In genomic region chr6:116762235-116762634, GRCh38 we compare ENCODE assay signal across 27 cellular contexts. TPM values are rescaled to one million over a fixed set of nuclear protein-coding genes. Genes with fewer than 3 reads are reported as not detected.
A peak's percentile ranks its signal among the peaks of the same experiment; 100 is the strongest.
DNase-seq lines count a peak whose midpoint lies in the region; ATAC-seq, FAIRE-seq and TF ChIP-seq lines count a peak whose summit lies in the region.
"Had no signal": no experiment of that assay in that cellular context is flagged by ENCODE, and none has a peak within 500 bp of the region (broad histone marks: within the 10 kb centered on the region; RNA-seq: fewer than 3 reads in every experiment).

No MANE protein-coding gene starts in this region.

- POLR2A ChIA-PET in HEK293 (lab: Yijun Ruan, JAX) = no interaction called here
- POLR2A ChIA-PET in K562 (lab: Yijun Ruan, JAX) = no interaction called here
- POLR2A ChIA-PET in PC-3 (lab: Charles Lee; ENCODE audit: unreplicated experiment) = no interaction called here

- H3K9me2 ChIP-seq in GM23338 (ENCODE audit: insufficient read depth) (no peaks in the 10 kb centered on the region), PC-3 (replicated peaks; ENCODE audit: low read length) (no peaks in the 10 kb centered on the region)

- H3K9me1 ChIP-seq in K562 (ENCODE audit: control insufficient read depth, insufficient read depth, low read length) = no peaks in the 10 kb centered on the region

- no TSS peak for BruUV-seq in K562 (replicated peaks; lab: Mats Ljungman, UMichigan)
- no TSS peak for BruUV-seq in PC-3 (replicated peaks; lab: Mats Ljungman, UMichigan)

- no peaks in the 10 kb centered on the region for H3K9me3 Mint-ChIP-seq in GM23338
- no peaks in the 10 kb centered on the region for H3K9me3 Mint-ChIP-seq in activated naive CD8-positive, alpha-beta T cell treated with anti-CD3 and anti-CD28 coated beads for 36 hours
- H3K9me3 Mint-ChIP-seq: CD4-positive, alpha-beta T cell had no signal

- H3K4me2 ChIP-seq in GM23338 (peak overlapping the region; percentile 57), OCI-LY3 (ENCODE audit: low read length) (peak overlapping the region; percentile 27; the same call in 1 of the 2 replicates), K562 (ENCODE audit: insufficient read depth, low read length) (no peak overlapping the region), PC-3 (ENCODE audit: low read length) (no peak overlapping the region)
- H3K4me2 ChIP-seq: A549; BLaER1 treated with 17β-estradiol and CSF1 and Interleukin-3, amounts not matched to agents 10 nM and 100 nM had no signal

- intact Hi-C loops in K562 (cut with micrococcal nuclease) = no loop called here
- intact Hi-C loops in PC-3 (cut with micrococcal nuclease) = no loop called here

- H4K20me1 ChIP-seq in GM23338 (replicated peaks; ENCODE audit: insufficient read depth) (no peaks in the 10 kb centered on the region), OCI-LY3 (ENCODE audit: insufficient read depth, low read length) (no peaks in the 10 kb centered on the region), K562 (replicated peaks; ENCODE audit: control insufficient read depth, insufficient read depth, low read length) (no peaks in the 10 kb centered on the region), PC-3 (ENCODE audit: low read length) (no peaks in the 10 kb centered on the region)
- H4K20me1 ChIP-seq: BLaER1 treated with 17β-estradiol and CSF1 and Interleukin-3, amounts not matched to agents 10 nM and 100 nM had no signal

- H3K4me3 ChIP-seq in GM23338 (no peak overlapping the region), HEK293 (ENCODE audit: low read depth, low read length) (no peak overlapping the region), OCI-LY3 (ENCODE audit: low read length) (no peak overlapping the region), K562 (no peak overlapping the region), PC-3 (ENCODE audit: low read length) (no peak overlapping the region), suprapubic skin (no peak overlapping the region)
- H3K4me3 ChIP-seq: A549; BLaER1 treated with 17β-estradiol and CSF1 and Interleukin-3, amounts not matched to agents 10 nM and 100 nM; GM12878; HAP-1 had no signal

- peaks cover 17% of the 10 kb centered on the region for H3K4me1 Mint-ChIP-seq in GM23338
- H3K4me1 Mint-ChIP-seq in activated naive CD8-positive, alpha-beta T cell treated with anti-CD3 and anti-CD28 coated beads for 36 hours = peaks cover 6% of the 10 kb centered on the region

- H3K27ac Mint-ChIP-seq in GM23338 = peak overlapping the region; percentile 13; the same call in 1 of the 2 replicates
- H3K27ac Mint-ChIP-seq in activated naive CD8-positive, alpha-beta T cell treated with anti-CD3 and anti-CD28 coated beads for 36 hours = no peak overlapping the region
- H3K27ac Mint-ChIP-seq: CD14-positive monocyte; CD4-positive, alpha-beta T cell; CD8-positive, alpha-beta memory T cell had no signal

- H3K9me3 ChIP-seq in HEK293 (ENCODE audit: control insufficient read depth, insufficient read depth, low read depth, low read length) = no peaks in the 10 kb centered on the region
- H3K9me3 ChIP-seq in OCI-LY3 (ENCODE audit: insufficient read depth, low read length) = no peaks in the 10 kb centered on the region
- H3K9me3 ChIP-seq in K562 (replicated peaks; ENCODE audit: control insufficient read depth, insufficient read depth, low read depth, low read length) = no peaks in the 10 kb centered on the region
- no peaks in the 10 kb centered on the region for H3K9me3 ChIP-seq in PC-3 (ENCODE audit: low read length)
- H3K9me3 ChIP-seq in suprapubic skin = no peaks in the 10 kb centered on the region
- H3K9me3 ChIP-seq: A549, HAP-1 had no signal

- H2AFZ ChIP-seq in GM23338 (no peak overlapping the region), OCI-LY3 (ENCODE audit: low read depth, low read length) (peak overlapping the region; percentile 83; the same call in 1 of the 2 replicates), K562 (ENCODE audit: low read depth, low read length) (no peak overlapping the region), PC-3 (ENCODE audit: low read length) (no peak overlapping the region)

- H3K4me1 ChIP-seq in GM23338 (ENCODE audit: insufficient read depth) (peaks cover 20% of the 10 kb centered on the region), HEK293 (ENCODE audit: control insufficient read depth, insufficient read depth, low read length) (no peaks in the 10 kb centered on the region), OCI-LY3 (ENCODE audit: low read length) (no peaks in the 10 kb centered on the region), K562 (replicated peaks in 1 of 2; ENCODE audit: control insufficient read depth in 2 of 2, insufficient read depth in 2 of 2, low read length in 2 of 2) (peaks cover 0 to 4% of the 10 kb centered on the region in 2 experiments; a peak in 1 of 5 replicates), PC-3 (ENCODE audit: insufficient read depth, low read length) (no peaks in the 10 kb centered on the region), suprapubic skin (peaks cover 16% of the 10 kb centered on the region)
- H3K4me1 ChIP-seq: A549; BLaER1 treated with 17β-estradiol and CSF1 and Interleukin-3, amounts not matched to agents 10 nM and 100 nM had no signal

- H3K4me3 Mint-ChIP-seq in GM23338 = no peak overlapping the region
- no peak overlapping the region for H3K4me3 Mint-ChIP-seq in activated naive CD8-positive, alpha-beta T cell treated with anti-CD3 and anti-CD28 coated beads for 36 hours
- H3K4me3 Mint-ChIP-seq: CD4-positive, alpha-beta T cell; CD8-positive, alpha-beta memory T cell had no signal

- H3K9ac ChIP-seq in OCI-LY3 (ENCODE audit: low read length) (no peak overlapping the region), K562 (ENCODE audit: insufficient read depth in 1 of 2, low read depth in 2 of 2, low read length in 2 of 2) (no peak overlapping the region), PC-3 (ENCODE audit: low read length) (no peak overlapping the region)
- H3K9ac ChIP-seq: BLaER1 treated with 17β-estradiol and CSF1 and Interleukin-3, amounts not matched to agents 10 nM and 100 nM had no signal

- no peaks in the 10 kb centered on the region for H3K36me3 ChIP-seq in GM23338 (ENCODE audit: insufficient read depth)
- H3K36me3 ChIP-seq in HEK293 (ENCODE audit: control insufficient read depth in 2 of 2, insufficient read depth in 1 of 2, low read length in 2 of 2) = no peaks in the 10 kb centered on the region
- no peaks in the 10 kb centered on the region for H3K36me3 ChIP-seq in OCI-LY3 (replicated peaks; ENCODE audit: low read depth, low read length)
- no peaks in the 10 kb centered on the region for H3K36me3 ChIP-seq in K562 (ENCODE audit: control insufficient read depth, insufficient read depth, low read length)
- H3K36me3 ChIP-seq in PC-3 (ENCODE audit: low read depth, low read length) = no peaks in the 10 kb centered on the region
- H3K36me3 ChIP-seq in suprapubic skin = no peaks in the 10 kb centered on the region
- H3K36me3 ChIP-seq: BE2C; BLaER1 treated with 17β-estradiol and CSF1 and Interleukin-3, amounts not matched to agents 10 nM and 100 nM; HAP-1 had no signal

- H3K27ac ChIP-seq in GM23338 (ENCODE audit: low read depth) (no peak overlapping the region), HEK293 (ENCODE audit: extremely low read depth, low read depth, low read length) (no peak overlapping the region), OCI-LY3 (ENCODE audit: low read length) (no peak overlapping the region), K562 (ENCODE audit: extremely low read depth, low read depth, low read length) (no peak overlapping the region), PC-3 (ENCODE audit: low read length) (no peak overlapping the region), suprapubic skin (no peak overlapping the region)
- H3K27ac ChIP-seq: A549; BLaER1 treated with 17β-estradiol and CSF1 and Interleukin-3, amounts not matched to agents 10 nM and 100 nM had no signal

- H3K36me3 Mint-ChIP-seq in GM23338 (ENCODE audit: low read depth) = no peaks in the 10 kb centered on the region; the same call in 2 of the 3 replicates
- no peaks in the 10 kb centered on the region for H3K36me3 Mint-ChIP-seq in activated naive CD8-positive, alpha-beta T cell treated with anti-CD3 and anti-CD28 coated beads for 36 hours
- H3K36me3 Mint-ChIP-seq: CD8-positive, alpha-beta memory T cell had no signal

- TF ChIP-seq EP300 in K562 (IDR thresholded peaks at IDR 0.05; ENCODE audit: low read length) (no peak), suprapubic skin (IDR thresholded peaks at IDR 0.05) (no peak)

- CTCF ChIA-PET in HEK293 (lab: Yijun Ruan, JAX) (interaction anchor here (1.1 to 1.6 kb wide), 3 partner anchors 9 to 207 kb away, joined by 3 read pairs; no protein-coding TSS in a partner anchor), K562 (lab: Yijun Ruan, JAX; ENCODE audit: low intra/inter-chr PET ratio) (no interaction called here), PC-3 (lab: Charles Lee) (interaction anchor here (0.6 kb wide), 1 partner anchor 548 kb away, joined by 3 read pairs; no protein-coding TSS in a partner anchor)

- H3F3A ChIP-seq in GM23338 (replicated peaks; ENCODE audit: low read depth) = no peaks in the 10 kb centered on the region
- H3F3A ChIP-seq in PC-3 (ENCODE audit: low read length, unreplicated experiment) = no peaks in the 10 kb centered on the region

- TF ChIP-seq POLR2A in K562 (conservative IDR thresholded peaks at IDR 0.05) (no peak), suprapubic skin (IDR thresholded peaks at IDR 0.05) (no peak)

- peaks cover 29% of the 10 kb centered on the region for H3K27me3 Mint-ChIP-seq in GM23338 (ENCODE audit: insufficient read depth, low read depth, poor library complexity)
- peaks cover 48% of the 10 kb centered on the region for H3K27me3 Mint-ChIP-seq in activated naive CD8-positive, alpha-beta T cell treated with anti-CD3 and anti-CD28 coated beads for 36 hours

- TF ChIP-seq CTCF in GM23338 (conservative IDR thresholded peaks at IDR 0.05; ENCODE audit: low read depth in 2 of 2) (no peak), HEK293 (tag by site-specific recombination; IDR thresholded peaks at IDR 0.05) (no peak), OCI-LY3 (IDR thresholded peaks at IDR 0.05; ENCODE audit: low read depth, low read length) (no peak), K562 (IDR thresholded peaks at IDR 0.05 in 2 of 3, conservative IDR thresholded peaks at IDR 0.05 in 1 of 3; ENCODE audit: insufficient read depth in 2 of 3, low read depth in 1 of 3, low read length in 3 of 3) (no peak), PC-3 (conservative IDR thresholded peaks at IDR 0.05; ENCODE audit: low read depth, low read length) (no peak), suprapubic skin (IDR thresholded peaks at IDR 0.05) (no peak)

- TF ChIP-seq RAD21 in K562 (CRISPR knock-in tag; conservative IDR thresholded peaks at IDR 0.05 in 1 of 2, IDR thresholded peaks at IDR 0.05 in 1 of 2) = no peak

- 17% methylated on average over 1 of the region's 1 CpG for WGBS in K562 (ENCODE audit: insufficient coverage, low coverage, missing lambda C conversion rate)
- WGBS in suprapubic skin = 81% methylated on average over 1 of the region's 1 CpG

- peak; percentile 46 for FAIRE-seq in K562 (lab: Jason Lieb, UNC)
- FAIRE-seq: A549, D721Med, GM12878, GM19239, H54 had no signal

- in situ Hi-C loops in K562 (cut with MboI) = no loop called here

- H3K27me3 ChIP-seq in GM23338 (ENCODE audit: insufficient read depth) (peaks cover 43% of the 10 kb centered on the region), OCI-LY3 (ENCODE audit: low read depth, low read length) (no peaks in the 10 kb centered on the region), K562 (ENCODE audit: control insufficient read depth in 2 of 2, insufficient read depth in 2 of 2, low read length in 2 of 2) (no peaks in the 10 kb centered on the region), PC-3 (ENCODE audit: low read length) (no peaks in the 10 kb centered on the region), suprapubic skin (peaks cover 31% of the 10 kb centered on the region)
- H3K27me3 ChIP-seq: BE2C had no signal

- ATAC-seq in GM23338 (no peak), K562 (no peak), GM21576 (IDR thresholded peaks at IDR 0.05; ENCODE audit: unreplicated experiment) (no peak), PC-3 (no peak)
- ATAC-seq: A549 had no signal

- DNase-seq in GM23338 (ENCODE audit: low spot score) (no peak), K562 (ENCODE audit: extremely low read depth in 1 of 4, low spot score in 3 of 4) (no peak), PC-3 (no peak), suprapubic skin (ENCODE audit: low spot score in 2 of 2) (no peak)
- DNase-seq in activated naive CD8-positive, alpha-beta T cell treated with anti-CD3 and anti-CD28 coated beads for 36 hours = no peak
- DNase-seq: 8988T; ACHN; AML-193; BE2C; CD4-positive, alpha-beta T cell; CD8-positive, alpha-beta memory T cell; DMS 273 treated with DMSO at 0.1 percent for 48 hours; DMS79; EL; GDM1; GOT3 had no signal

- H3K79me2 ChIP-seq in GM23338 (replicated peaks; ENCODE audit: insufficient read depth) (no peaks in the 10 kb centered on the region), OCI-LY3 (ENCODE audit: low read length) (no peaks in the 10 kb centered on the region), K562 (ENCODE audit: control insufficient read depth, insufficient read depth, low read length) (no peaks in the 10 kb centered on the region), PC-3 (ENCODE audit: low read length) (no peaks in the 10 kb centered on the region)

RNA-seq across cellular contexts. Expression of gene FAM162B, which starts 3.3 kb away (rescaled TPM):
- 5.9 and 6.3 TPM in 2 replicates for total RNA-seq in GM23338 (2014; rRNA removed; shearing (Covaris generic))
- polyA plus RNA-seq in GM23338 (2016; fragmentation: Nextera tagmentation; extraction: Ambion mirVana) = 6.3 and 9.3 TPM in 2 replicates
- total RNA-seq in K562 (2011; cell fraction: chromatin; rRNA removed; ENCODE audit: low replicate concordance) = not detected in 2 replicates
- not detected in 2 replicates for total RNA-seq in K562 (2011; cell fraction: nucleolus; rRNA removed)
- not detected in 2 replicates for total RNA-seq in K562 (2011; cell fraction: nucleoplasm; rRNA removed)
- total RNA-seq in K562 (2014; rRNA removed) = not detected in 2 replicates
- not detected in 2 replicates for total RNA-seq in K562 (2014; rRNA removed; fragmentation: Illumina TruSeq; extraction: Trizol)
- total RNA-seq in K562 (2015; rRNA removed; fragmentation: Illumina TruSeq; extraction: Trizol) = not detected in 2 replicates
- total RNA-seq in K562 (2021) = not detected in 2 replicates
- polyA plus RNA-seq in K562 (2011; rRNA removed) = not detected in 2 replicates
- not detected in 2 replicates for polyA plus RNA-seq in K562 (2011; cell fraction: cytosol; rRNA removed)
- polyA plus RNA-seq in K562 (2011; cell fraction: nucleus; rRNA removed) = not detected in 2 replicates
- polyA plus RNA-seq in K562 (2012) = not detected in 2 replicates
- polyA plus RNA-seq in K562 (2014; fragmentation: Illumina TruSeq; extraction: Trizol) = not detected in 2 replicates
- polyA plus RNA-seq in K562 (2014; fragmentation: Nextera tagmentation; extraction: Ambion mirVana) = not detected
- not detected in 2 replicates for polyA plus RNA-seq in K562 (2014; rRNA removed)
- not detected in 2 replicates for polyA minus RNA-seq in K562 (2011; rRNA and poly(A)+ RNA removed)
- not detected in 2 replicates for polyA minus RNA-seq in K562 (2011; cell fraction: cytosol; rRNA and poly(A)+ RNA removed)
- polyA minus RNA-seq in K562 (2011; cell fraction: nucleus; rRNA and poly(A)+ RNA removed) = not detected in 2 replicates
- total RNA-seq in PC-3 (2014; rRNA removed) = not detected in 2 replicates
- not detected for total RNA-seq in activated naive CD8-positive, alpha-beta T cell treated with anti-CD3 and anti-CD28 coated beads for 36 hours
- 1 to 10 TPM; 1.4 to 4.1 (median 1.8) TPM for total RNA-seq in suprapubic skin
- total RNA-seq: CD4-positive, alpha-beta T cell; CD8-positive, alpha-beta memory T cell; GM12878 had no signal
- polyA plus RNA-seq: CD14-positive monocyte; CD8-positive, alpha-beta memory T cell; GM12878 had no signal

Comparison
In these comparisons a context has a peak if more than half of its experiments do, and no peak if none do; other contexts are left out.
1. H3K4me2 ChIP-seq: peak in GM23338 (single experiment) and OCI-LY3 (single experiment); none in K562 (single experiment) and PC-3 (single experiment).